Comparison of ENCODE assay signal across 8 cellular contexts in genomic region chr19:2785244-2786000, GRCh38. TPM values are rescaled to one million over a fixed set of nuclear protein-coding genes. Genes with fewer than 3 reads are reported as not detected.
A peak's percentile ranks its signal among the peaks of the same experiment; 100 is the strongest.
DNase-seq lines count a peak whose midpoint lies in the region; FAIRE-seq and TF ChIP-seq lines count a peak whose summit lies in the region.

Gene THOP1, plus strand, starts transcription at chr19:2785503. Its CDS starts 160 bp downstream, at chr19:2785663.

- H3K9ac ChIP-seq in subcutaneous abdominal adipose tissue (ENCODE audit: low read length in 5 of 5), result peak within 1 kb of the TSS in 4 of 5 donors; percentile 84 to 94 (median 88)

- DNase-seq in MV-4-11 (lab: John Stamatoyannopoulos, UW), result peak; percentile 100
- DNase-seq in SK-MEL-5 (ENCODE audit: low read depth, low spot score), result peak; percentile 98
- peak; percentile 99 for DNase-seq in activated naive CD4-positive, alpha-beta T cell treated with Interleukin-2 at 50 U/mL for 16 hours
- DNase-seq in foreskin melanocyte, result peak; percentile 98

- H3K27me3 ChIP-seq in neuron (ENCODE audit: insufficient read depth, low read length) (no peaks in the 10 kb centered on the region), subcutaneous abdominal adipose tissue (ENCODE audit: control insufficient read depth in 5 of 5, insufficient read depth in 4 of 5, low read length in 5 of 5) (no peaks in the 10 kb centered on the region)

- H3K36me3 ChIP-seq in HEK293 (ENCODE audit: control insufficient read depth in 2 of 2, insufficient read depth in 1 of 2, low read length in 2 of 2), result peaks cover 5 to 44% of the 10 kb centered on the region in 2 experiments; a peak in 2 of 3 replicates
- H3K36me3 ChIP-seq in neuron (ENCODE audit: insufficient read depth, low read length), result peaks cover 28% of the 10 kb centered on the region
- H3K36me3 ChIP-seq in subcutaneous abdominal adipose tissue (ENCODE audit: control insufficient read depth in 5 of 5, insufficient read depth in 5 of 5, low read length in 5 of 5), result peaks cover 0 to 5% (median under 1%) of the 10 kb centered on the region in 5 donors

- 0 out of 2 replicates have a peak, but pooled peaks cover 2% of the 10 kb centered on the region for H3K4me1 ChIP-seq in HEK293 (ENCODE audit: control insufficient read depth, insufficient read depth, low read length)
- peaks cover 29% of the 10 kb centered on the region for H3K4me1 ChIP-seq in neuron (ENCODE audit: insufficient read depth, low read length)
- peaks cover 15 to 49% (median 46%) of the 10 kb centered on the region in 5 donors for H3K4me1 ChIP-seq in subcutaneous abdominal adipose tissue (ENCODE audit: control insufficient read depth in 5 of 5, insufficient read depth in 5 of 5, low read length in 5 of 5)

- CTCF ChIA-PET in HEK293 (lab: Yijun Ruan, JAX), result interaction anchor here (2.8 kb wide), 1 partner anchor 34 kb away, joined by 6 read pairs; the partner anchor contains the start of gene ZNF554

- H3K9me3 ChIP-seq in HEK293 (ENCODE audit: control insufficient read depth, insufficient read depth, low read depth, low read length) (no peaks in the 10 kb centered on the region), neuron (ENCODE audit: low read length) (no peaks in the 10 kb centered on the region), subcutaneous abdominal adipose tissue (ENCODE audit: control insufficient read depth in 5 of 5, low read length in 5 of 5) (no peaks in the 10 kb centered on the region)

- peak within 1 kb of the TSS; percentile 94 for H3K4me3 ChIP-seq in HEK293 (ENCODE audit: low read depth, low read length)
- H3K4me3 ChIP-seq in neuron (ENCODE audit: low read length), result peak within 1 kb of the TSS; percentile 66
- peak within 1 kb of the TSS; percentile 68 to 89 (median 80) for H3K4me3 ChIP-seq in subcutaneous abdominal adipose tissue (ENCODE audit: low read depth in 1 of 5, low read length in 5 of 5)

- in situ Hi-C loops in SK-MEL-5 (cut with HindIII; ENCODE audit: low pct_unique_long_range_greater_than_20kb, low sequenced_read_pairs), result no loop called here

- POLR2A ChIA-PET in HEK293 (lab: Yijun Ruan, JAX), result interaction anchor here (0.6 to 1.4 kb wide), 8 partner anchors 11 to 310 kb away, joined by 3 to 5 read pairs (median 4); partner anchors contain the start of genes GADD45B, ZNF555 and ZNF57

- H2AFZ ChIP-seq in neuron (ENCODE audit: low read depth, low read length), result peak within 1 kb of the TSS; percentile 75

- peak; percentile 97 for FAIRE-seq in G401.6 (lab: Jason Lieb, UNC)

- peak within 1 kb of the TSS; percentile 86 for H3K27ac ChIP-seq in HEK293 (ENCODE audit: extremely low read depth, low read depth, low read length)
- peak within 1 kb of the TSS; percentile 62 for H3K27ac ChIP-seq in subcutaneous abdominal adipose tissue (ENCODE audit: low read depth, low read length)

- TF ChIP-seq CTCF in HEK293 (tag by site-specific recombination; IDR thresholded peaks at IDR 0.05), result 0 out of 2 replicates have a peak, but pooled peaks have one; percentile 19

TF ChIP-seq in HEK293, 187 proteins besides CTCF, POLR2A, EP300 and RAD21 (continues in another document):
- peak; percentile 73; the same call in 1 of the 2 replicates for TF ChIP-seq ZNF561 (tag by site-specific recombination; IDR thresholded peaks at IDR 0.05; ENCODE audit: borderline replicate concordance)
- TF ChIP-seq FEZF1 (tag by site-specific recombination; IDR thresholded peaks at IDR 0.05), result no peak
- TF ChIP-seq ZNF26 (tag by site-specific recombination; IDR thresholded peaks at IDR 0.05), result no peak
- TF ChIP-seq SP3 (tag by site-specific recombination; IDR thresholded peaks at IDR 0.05), result peak; percentile 82
- TF ChIP-seq ZXDB (tag by site-specific recombination; IDR thresholded peaks at IDR 0.05), result peak; percentile 53; the same call in 1 of the 2 replicates
- peak; percentile 61 for TF ChIP-seq ZNF660 (tag by site-specific recombination; IDR thresholded peaks at IDR 0.05)
- no peak for TF ChIP-seq RBAK (tag by site-specific recombination; IDR thresholded peaks at IDR 0.05)
- TF ChIP-seq GLIS2 (tag by site-specific recombination; IDR thresholded peaks at IDR 0.05), result 0 out of 2 replicates have a peak, but pooled peaks have one; percentile 12
- peak; percentile 67; the same call in 1 of the 2 replicates for TF ChIP-seq ZBTB7A (tag by site-specific recombination; IDR thresholded peaks at IDR 0.05; ENCODE audit: low read depth)
- no peak for TF ChIP-seq ZBTB21 (tag by site-specific recombination; IDR thresholded peaks at IDR 0.05)
- TF ChIP-seq ZBTB6 (tag by site-specific recombination; IDR thresholded peaks at IDR 0.05), result peak; percentile 97
- no peak for TF ChIP-seq ZNF629 (tag by site-specific recombination; IDR thresholded peaks at IDR 0.05)
- no peak for TF ChIP-seq ZIC2 (tag by site-specific recombination; IDR thresholded peaks at IDR 0.05)
- TF ChIP-seq ZNF747 (tag by site-specific recombination; IDR thresholded peaks at IDR 0.05), result no peak
- TF ChIP-seq ZNF148 (tag by site-specific recombination; IDR thresholded peaks at IDR 0.05; ENCODE audit: borderline replicate concordance), result no peak
- TF ChIP-seq ZNF341 (tag by site-specific recombination; IDR thresholded peaks at IDR 0.05; ENCODE audit: low read depth), result no peak
- peak; percentile 66 for TF ChIP-seq PRDM10 (tag by site-specific recombination; IDR thresholded peaks at IDR 0.05)
- peak; percentile 76 for TF ChIP-seq ZSCAN30 (tag by site-specific recombination; IDR thresholded peaks at IDR 0.05)

RNA-seq across cellular contexts. Expression of gene THOP1, which starts in this region (rescaled TPM):
- total RNA-seq in SK-MEL-5 (2014; rRNA removed; shearing (Covaris generic)), result 124 and 131 TPM in 2 replicates
- 112 and 119 TPM in 2 replicates for polyA plus RNA-seq in SK-MEL-5 (2015; cell fraction: cytosol; rRNA removed)
- polyA plus RNA-seq in SK-MEL-5 (2015; cell fraction: nucleus; rRNA removed), result 149 and 181 TPM in 2 replicates

Comparison
In these comparisons a context has a peak if more than half of its experiments do, and no peak if none do; other contexts are left out.
1. Peak in every context shown above with its lines: DNase-seq, H3K4me3 ChIP-seq and H3K27ac ChIP-seq.